In the genomic region with DNA sequence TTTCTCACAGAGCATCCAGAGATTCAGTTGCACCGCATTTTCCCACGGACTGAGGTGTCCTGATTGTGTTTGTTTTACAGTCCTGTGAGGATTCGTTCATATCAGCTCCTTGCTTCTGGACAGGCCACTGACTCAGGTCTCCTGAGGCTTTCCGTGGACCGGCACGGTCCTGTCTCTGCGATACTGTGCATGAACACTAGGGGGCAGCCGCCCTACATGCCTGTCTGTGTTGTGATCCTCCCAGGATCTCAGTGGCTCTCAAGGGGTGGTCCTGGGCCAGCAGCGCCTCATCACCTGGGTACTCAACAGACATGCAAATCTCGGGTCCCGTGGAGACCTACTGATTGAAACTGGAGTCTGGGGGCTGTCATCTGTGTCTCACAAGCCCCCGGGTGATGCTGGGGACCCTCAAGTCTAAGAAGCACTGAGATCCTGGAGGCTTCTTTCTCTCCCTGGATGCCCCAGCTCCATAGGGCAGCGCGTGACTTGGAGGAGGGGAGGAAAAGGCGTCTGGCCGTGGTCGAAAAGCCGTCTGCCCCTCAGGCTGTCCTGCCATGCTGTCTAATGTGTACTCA, we compare ENCODE assay signal across 8 cellular contexts. TPM values are rescaled to one million over a fixed set of nuclear protein-coding genes. Genes with fewer than 3 reads are reported as not detected.
DNase-seq lines count a peak whose midpoint lies in the region; ATAC-seq and TF ChIP-seq lines count a peak whose summit lies in the region.

No MANE protein-coding gene starts in this region.

- TF ChIP-seq CTCF in lower lobe of right lung (IDR thresholded peaks at IDR 0.05), result peak; percentile 99

- intact Hi-C loops in lower lobe of right lung (cut with DNase I), result loop anchor here (10.0 kb wide), 2 partner anchors 144 to 224 kb away; no protein-coding TSS in a partner anchor

- no peaks in the 10 kb centered on the region for H3K27me3 ChIP-seq in lower lobe of right lung (ENCODE audit: low read depth)

- no peaks in the 10 kb centered on the region for H3K9me3 ChIP-seq in lower lobe of right lung

- no peak overlapping the region for H3K27ac ChIP-seq in lower lobe of right lung

- H3K4me1 ChIP-seq in lower lobe of right lung, result peaks cover 36% of the 10 kb centered on the region

- no peak overlapping the region for H3K4me3 ChIP-seq in lower lobe of right lung

- H3K36me3 ChIP-seq in lower lobe of right lung, result no peaks in the 10 kb centered on the region

- peak; percentile 51 to 52 for DNase-seq in NOMO-1 (lab: John Stamatoyannopoulos, UW; ENCODE audit: unreplicated experiment in 2 of 2)
- DNase-seq in NOMO-1 treated with dmso at 0.1 percent for 144 hours (lab: John Stamatoyannopoulos, UW; ENCODE audit: unreplicated experiment), result no peak
- DNase-seq in NCI-H526 (lab: John Stamatoyannopoulos, UW), result peak; percentile 63 to 84
- DNase-seq in activated CD4-positive, alpha-beta T cell treated with anti-CD3 and anti-CD28 coated beads, Interleukin-2, amount 50 U/mL, for 48 hours, result peak; percentile 94 to 95
- peak; percentile 92 for DNase-seq in dermis blood vessel endothelial cell
- peak; percentile 87 for DNase-seq in lower lobe of right lung
- peak; percentile 76 to 85 (median 82) for DNase-seq in stimulated activated CD4-positive, alpha-beta T cell treated with anti-CD3 and anti-CD28 coated beads, TNF-alpha, amount 100 ng/mL, for 4 hours (ENCODE audit: low read depth in 3 of 3)

- ATAC-seq in HG03045 (IDR thresholded peaks at IDR 0.05; ENCODE audit: unreplicated experiment), result peak; percentile 70
- ATAC-seq in lower lobe of right lung, result peak; percentile 95 to 96

RNA-seq across cellular contexts. Expression of gene IL1R2, which starts 28.9 kb away (rescaled TPM):
- total RNA-seq in dermis blood vessel endothelial cell (0.28 and 0.34 TPM in 2 replicates), lower lobe of right lung (23.3 TPM)

Comparison
In these comparisons a context has a peak if more than half of its experiments do, and no peak if none do; other contexts are left out.
1. RNA of gene IL1R2, which starts 28.9 kb away (total RNA-seq): 23.3 TPM in lower lobe of right lung (single experiment); 0.28 to 0.34 TPM in dermis blood vessel endothelial cell; every median in the first group is over 10 times any median in the second.